Comparison of ENCODE assay signal across 16 cellular contexts in the genomic region with DNA sequence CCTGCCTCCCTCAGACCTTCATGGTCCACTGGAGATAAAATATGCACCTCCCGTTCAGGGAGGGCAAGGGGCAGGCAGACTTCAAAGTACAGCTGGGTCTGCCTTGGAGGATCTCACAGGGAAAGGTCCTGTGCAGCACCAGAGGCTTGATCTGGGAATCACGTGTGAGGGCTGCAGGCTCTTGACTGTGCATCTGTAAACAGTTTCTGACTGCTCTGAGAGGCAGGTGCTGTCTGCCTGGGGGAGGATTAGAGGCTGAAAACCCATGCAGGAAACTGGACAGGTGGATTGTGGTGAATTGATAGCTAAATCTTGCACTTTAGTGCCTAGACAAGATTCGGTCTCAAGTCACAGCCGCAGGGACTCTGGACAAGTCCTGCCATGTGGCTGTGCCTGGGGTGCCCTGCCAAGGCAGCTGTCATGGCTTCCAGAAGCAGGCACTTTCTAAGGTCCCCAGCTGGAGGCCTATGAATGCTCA.
A peak's percentile ranks its signal among the peaks of the same experiment; 100 is the strongest.
DNase-seq lines count a peak whose midpoint lies in the region; ATAC-seq, FAIRE-seq and TF ChIP-seq lines count a peak whose summit lies in the region.
"Had no signal": no experiment of that assay in that cellular context is flagged by ENCODE, and none has a peak within 500 bp of the region (broad histone marks: within the 10 kb centered on the region; RNA-seq: fewer than 3 reads in every experiment).

No MANE protein-coding gene starts in this region.

- no peak for ATAC-seq in HG02678 (IDR thresholded peaks at IDR 0.05; ENCODE audit: unreplicated experiment)
- ATAC-seq: gastroesophageal sphincter; HCT116; stimulated activated naive CD8-positive, alpha-beta T cell treated with anti-CD3 and anti-CD28 coated beads, Interleukin-15, amount 100 ng/mL, for 72 hours; T-helper 17 cell had no signal

- FAIRE-seq in kidney (lab: Jason Lieb, UNC): no peak

- H3K9me3 ChIP-seq in kidney (ENCODE audit: control insufficient read depth in 1 of 2, low read length in 2 of 2): no peaks in the 10 kb centered on the region
- H3K9me3 ChIP-seq: gastroesophageal sphincter had no signal

- H3K27ac Mint-ChIP-seq in immature natural killer cell: no peak overlapping the region
- H3K27ac Mint-ChIP-seq: activated naive CD8-positive, alpha-beta T cell; stimulated activated naive CD8-positive, alpha-beta T cell treated with anti-CD3 and anti-CD28 coated beads, Interleukin-15, amount 100 ng/mL, for 72 hours; T-helper 17 cell had no signal

- H3K9me3 Mint-ChIP-seq in immature natural killer cell: peaks cover 0 to 6% (median 0%) of the 10 kb centered on the region in 6 donors
- H3K9me3 Mint-ChIP-seq: stimulated activated naive CD8-positive, alpha-beta T cell treated with anti-CD3 and anti-CD28 coated beads, Interleukin-15, amount 100 ng/mL, for 72 hours had no signal

- no peak overlapping the region for H3K4me3 ChIP-seq in kidney (ENCODE audit: low read length in 2 of 2)
- H3K4me3 ChIP-seq: gastroesophageal sphincter had no signal

- no peak overlapping the region for H3K4me3 Mint-ChIP-seq in immature natural killer cell
- H3K4me3 Mint-ChIP-seq: activated naive CD8-positive, alpha-beta T cell; stimulated activated naive CD8-positive, alpha-beta T cell treated with anti-CD3 and anti-CD28 coated beads, Interleukin-15, amount 100 ng/mL, for 72 hours; T-helper 17 cell had no signal

- H3K36me3 ChIP-seq in kidney (ENCODE audit: control insufficient read depth in 1 of 2, insufficient read depth in 2 of 2, low read length in 2 of 2): no peaks in the 10 kb centered on the region
- H3K36me3 ChIP-seq: gastroesophageal sphincter had no signal

- no peak for TF ChIP-seq CTCF in kidney (IDR thresholded peaks at IDR 0.05; ENCODE audit: borderline replicate concordance, extremely low read depth, insufficient read depth)

- H3K27me3 Mint-ChIP-seq in immature natural killer cell (ENCODE audit: low read depth in 3 of 3): peaks cover 2 to 4% (median 3%) of the 10 kb centered on the region in 3 donors

- H3K4me1 Mint-ChIP-seq in immature natural killer cell: no peaks in the 10 kb centered on the region
- H3K4me1 Mint-ChIP-seq: stimulated activated naive CD8-positive, alpha-beta T cell treated with anti-CD3 and anti-CD28 coated beads, Interleukin-15, amount 100 ng/mL, for 72 hours had no signal

- intact Hi-C loops in kidney (cut with DNase I): no loop called here

- H3K9ac ChIP-seq in kidney (ENCODE audit: low read length in 2 of 2): no peak overlapping the region

- peaks cover 11 to 14% of the 10 kb centered on the region in 2 donors for H3K4me1 ChIP-seq in kidney (ENCODE audit: control insufficient read depth in 1 of 2, insufficient read depth in 1 of 2, low read depth in 1 of 2, low read length in 2 of 2)

- H3K27ac ChIP-seq in kidney (ENCODE audit: low read depth in 2 of 2, low read length in 2 of 2): no peak overlapping the region
- H3K27ac ChIP-seq: gastroesophageal sphincter had no signal

- in situ Hi-C loops in Caki2 (cut with HindIII; ENCODE audit: low pct_unique_long_range_greater_than_20kb, low sequenced_read_pairs): no loop called here

- peaks cover 0 to 3% (median 0%) of the 10 kb centered on the region in 3 donors for H3K36me3 Mint-ChIP-seq in immature natural killer cell
- H3K36me3 Mint-ChIP-seq: activated naive CD8-positive, alpha-beta T cell had no signal

- DNase-seq in Caki2 (ENCODE audit: low read depth): peak; percentile 19
- peak; percentile 70 for DNase-seq in NCI-H1417 treated with DMSO at 0.1 percent for 48 hours (lab: John Stamatoyannopoulos, UW)
- peak; percentile 47 to 75 for DNase-seq in NCI-H524 (lab: John Stamatoyannopoulos, UW)
- DNase-seq in kidney glomerular epithelial cell (lab: John Stamatoyannopoulos, UW): peak; percentile 37
- no peak for DNase-seq in immature natural killer cell
- no peak for DNase-seq in kidney
- DNase-seq in central memory CD4-positive, alpha-beta T cell: no peak
- DNase-seq: KG1; midbrain; NCI-H446 treated with DMSO at 0.1 percent for 48 hours; stimulated activated naive CD8-positive, alpha-beta T cell treated with anti-CD3 and anti-CD28 coated beads, Interleukin-15, amount 100 ng/mL, for 72 hours; T-helper 17 cell had no signal

Comparison
In these comparisons a context has a peak if more than half of its experiments do, and no peak if none do; other contexts are left out.
1. DNase-seq: peak in Caki2 (single experiment), NCI-H1417 treated with DMSO at 0.1 percent for 48 hours (single experiment), NCI-H524 (2 of 2) and kidney glomerular epithelial cell (single experiment); none in immature natural killer cell (0 of 3), kidney (single experiment) and central memory CD4-positive, alpha-beta T cell (single experiment).